In the genomic region with DNA sequence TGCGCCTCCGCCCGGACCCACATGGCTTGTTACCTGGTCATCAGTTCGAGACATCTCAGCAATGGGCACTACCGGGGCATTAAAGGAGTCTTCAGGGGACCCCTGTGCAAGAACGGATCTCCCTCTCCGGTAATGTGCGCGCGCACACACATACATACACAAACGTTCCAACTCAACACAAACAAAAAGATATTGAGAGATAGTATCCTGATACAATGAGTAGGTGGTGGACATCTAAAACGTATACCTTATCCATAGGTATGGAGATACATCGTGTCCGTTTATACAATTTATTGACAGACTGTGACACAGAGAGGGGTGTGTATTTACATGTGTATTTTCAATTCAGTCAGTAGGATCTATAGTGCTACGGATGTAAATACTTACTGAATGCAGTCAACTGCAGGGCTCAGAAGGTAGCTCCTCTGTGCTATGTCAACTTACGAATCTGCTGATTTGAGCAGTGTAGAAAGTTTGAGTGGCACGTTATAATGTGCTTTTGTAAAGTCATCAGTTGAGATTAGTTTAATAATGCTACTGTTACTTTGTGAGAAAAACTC, we compare ENCODE assay signal across 1 cellular context.
TF ChIP-seq lines count a peak whose summit lies in the region.

No MANE protein-coding gene starts in this region.

TF ChIP-seq in A549, 52 proteins besides CTCF, POLR2A, EP300 and RAD21:
- TF ChIP-seq, protein P1, sequence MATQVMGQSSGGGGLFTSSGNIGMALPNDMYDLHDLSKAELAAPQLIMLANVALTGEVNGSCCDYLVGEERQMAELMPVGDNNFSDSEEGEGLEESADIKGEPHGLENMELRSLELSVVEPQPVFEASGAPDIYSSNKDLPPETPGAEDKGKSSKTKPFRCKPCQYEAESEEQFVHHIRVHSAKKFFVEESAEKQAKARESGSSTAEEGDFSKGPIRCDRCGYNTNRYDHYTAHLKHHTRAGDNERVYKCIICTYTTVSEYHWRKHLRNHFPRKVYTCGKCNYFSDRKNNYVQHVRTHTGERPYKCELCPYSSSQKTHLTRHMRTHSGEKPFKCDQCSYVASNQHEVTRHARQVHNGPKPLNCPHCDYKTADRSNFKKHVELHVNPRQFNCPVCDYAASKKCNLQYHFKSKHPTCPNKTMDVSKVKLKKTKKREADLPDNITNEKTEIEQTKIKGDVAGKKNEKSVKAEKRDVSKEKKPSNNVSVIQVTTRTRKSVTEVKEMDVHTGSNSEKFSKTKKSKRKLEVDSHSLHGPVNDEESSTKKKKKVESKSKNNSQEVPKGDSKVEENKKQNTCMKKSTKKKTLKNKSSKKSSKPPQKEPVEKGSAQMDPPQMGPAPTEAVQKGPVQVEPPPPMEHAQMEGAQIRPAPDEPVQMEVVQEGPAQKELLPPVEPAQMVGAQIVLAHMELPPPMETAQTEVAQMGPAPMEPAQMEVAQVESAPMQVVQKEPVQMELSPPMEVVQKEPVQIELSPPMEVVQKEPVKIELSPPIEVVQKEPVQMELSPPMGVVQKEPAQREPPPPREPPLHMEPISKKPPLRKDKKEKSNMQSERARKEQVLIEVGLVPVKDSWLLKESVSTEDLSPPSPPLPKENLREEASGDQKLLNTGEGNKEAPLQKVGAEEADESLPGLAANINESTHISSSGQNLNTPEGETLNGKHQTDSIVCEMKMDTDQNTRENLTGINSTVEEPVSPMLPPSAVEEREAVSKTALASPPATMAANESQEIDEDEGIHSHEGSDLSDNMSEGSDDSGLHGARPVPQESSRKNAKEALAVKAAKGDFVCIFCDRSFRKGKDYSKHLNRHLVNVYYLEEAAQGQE (IDR thresholded peaks at IDR 0.05) = no peak
- TF ChIP-seq HDAC2 (IDR thresholded peaks at IDR 0.05) (no peak), SREBF2 (IDR thresholded peaks at IDR 0.05) (no peak), PHF8 (IDR thresholded peaks at IDR 0.05; ENCODE audit: borderline replicate concordance, low read depth) (no peak), EHF (CRISPR knock-in tag; IDR thresholded peaks at IDR 0.05) (no peak), NPAS2 (CRISPR knock-in tag; IDR thresholded peaks at IDR 0.05; ENCODE audit: borderline replicate concordance) (no peak), CBX2 (IDR thresholded peaks at IDR 0.05; ENCODE audit: borderline replicate concordance, low read depth) (no peak), JUN (IDR thresholded peaks at IDR 0.05) (no peak), RCOR1 (IDR thresholded peaks at IDR 0.05; ENCODE audit: low read depth, low read length) (no peak), GATA3 (IDR thresholded peaks at IDR 0.05; ENCODE audit: borderline replicate concordance) (no peak)
- TF ChIP-seq, protein P2, sequence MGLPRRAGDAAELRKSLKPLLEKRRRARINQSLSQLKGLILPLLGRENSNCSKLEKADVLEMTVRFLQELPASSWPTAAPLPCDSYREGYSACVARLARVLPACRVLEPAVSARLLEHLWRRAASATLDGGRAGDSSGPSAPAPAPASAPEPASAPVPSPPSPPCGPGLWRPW (IDR thresholded peaks at IDR 0.05) = no peak
- TF ChIP-seq, protein P3, sequence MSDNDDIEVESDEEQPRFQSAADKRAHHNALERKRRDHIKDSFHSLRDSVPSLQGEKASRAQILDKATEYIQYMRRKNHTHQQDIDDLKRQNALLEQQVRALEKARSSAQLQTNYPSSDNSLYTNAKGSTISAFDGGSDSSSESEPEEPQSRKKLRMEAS (IDR thresholded peaks at IDR 0.05) = no peak
